ENCODE assay signal across 4 cellular contexts in genomic region chr7:105951597-105951996, GRCh38.
TF ChIP-seq lines count a peak whose summit lies in the region.

No MANE protein-coding gene starts in this region.

TF ChIP-seq in HepG2, 621 proteins besides CTCF, POLR2A, EP300 and RAD21:
- TF ChIP-seq ARID4A (CRISPR knock-in tag; IDR thresholded peaks at IDR 0.05; ENCODE audit: borderline replicate concordance) (no peak), ZFP1 (CRISPR knock-in tag; IDR thresholded peaks at IDR 0.05) (peak; percentile 94; the same call in 1 of the 2 replicates), SALL1 (CRISPR knock-in tag; IDR thresholded peaks at IDR 0.05) (no peak), ZNF224 (CRISPR knock-in tag; IDR thresholded peaks at IDR 0.05) (no peak)

TF ChIP-seq in HEK293, 187 proteins besides CTCF, POLR2A, EP300 and RAD21:
- TF ChIP-seq SETDB1 (IDR thresholded peaks at IDR 0.05; ENCODE audit: insufficient read length, low read length), result peak; percentile 40
- TF ChIP-seq ZBTB44 (tag by site-specific recombination; IDR thresholded peaks at IDR 0.05), result no peak

TF ChIP-seq in K562, 482 proteins besides CTCF, POLR2A, EP300 and RAD21:
- TF ChIP-seq SRSF3 (IDR thresholded peaks at IDR 0.05; ENCODE audit: insufficient read depth, low read length) (no peak), TRIM28 (IDR thresholded peaks at IDR 0.05) (peak; percentile 78), FOXA1 (IDR thresholded peaks at IDR 0.05; ENCODE audit: borderline replicate concordance) (no peak), SNIP1 (IDR thresholded peaks at IDR 0.05; ENCODE audit: low read depth) (no peak), PURB (CRISPR knock-in tag; IDR thresholded peaks at IDR 0.05; ENCODE audit: low read depth) (no peak), KLF6 (CRISPR knock-in tag; IDR thresholded peaks at IDR 0.05; ENCODE audit: borderline replicate concordance) (no peak), ZNF511 (CRISPR knock-in tag; IDR thresholded peaks at IDR 0.05) (no peak), HNRNPL (IDR thresholded peaks at IDR 0.05; ENCODE audit: low read depth, low read length) (no peak), TGIF2 (CRISPR knock-in tag; IDR thresholded peaks at IDR 0.05) (no peak), ZNF24 (IDR thresholded peaks at IDR 0.05) (no peak), XRCC3 (IDR thresholded peaks at IDR 0.05) (peak; percentile 28; the same call in 1 of the 2 replicates), CHD7 (IDR thresholded peaks at IDR 0.05; ENCODE audit: low read depth, low read length) (no peak), MCM7 (IDR thresholded peaks at IDR 0.05) (no peak), ZFP1 (CRISPR knock-in tag; IDR thresholded peaks at IDR 0.05) (peak; percentile 95), CBX3 (IDR thresholded peaks at IDR 0.05; ENCODE audit: borderline replicate concordance in 1 of 2, low read length in 2 of 2) (peak in 1 of 2 experiments; percentile 46; a peak in 1 of 3 replicates), SMARCC2 (IDR thresholded peaks at IDR 0.05; ENCODE audit: low read depth) (no peak)
TF ChIP-seq in K562: peak in this region for 4.

TF ChIP-seq in H1, 55 proteins besides CTCF, POLR2A, EP300 and RAD21:
- TF ChIP-seq MAFK (IDR thresholded peaks at IDR 0.05; ENCODE audit: low read depth, low read length) (0 out of 2 replicates have a peak, but pooled peaks have one; percentile 3), SRF (IDR thresholded peaks at IDR 0.05; ENCODE audit: low read depth, low read length) (no peak), SAP30 (IDR thresholded peaks at IDR 0.05; ENCODE audit: insufficient read depth, insufficient replicate concordance, low read length) (no peak), ZNF274 (IDR thresholded peaks at IDR 0.05; ENCODE audit: borderline replicate concordance, extremely low read depth, low read length) (no peak)
